Comparison of ENCODE assay signal across 12 cellular contexts in genomic region chr4:13653356-13653755, GRCh38.
"Had no signal": no experiment of that assay in that cellular context is flagged by ENCODE, and none has a peak within 500 bp of the region (broad histone marks: within the 10 kb centered on the region; RNA-seq: fewer than 3 reads in every experiment).

No MANE protein-coding gene starts in this region.

- H3K9me3 ChIP-seq: left ventricle myocardium inferior, mucosa of descending colon, neutrophil, pancreas, psoas muscle, right atrium auricular region, thyroid gland, upper lobe of right lung had no signal

- H3K79me2 ChIP-seq: hepatocyte had no signal

- H3K27me3 ChIP-seq: brain microvascular endothelial cell, pancreas, right atrium auricular region, thyroid gland had no signal

- H3K36me3 ChIP-seq: brain microvascular endothelial cell, left ventricle myocardium inferior, neutrophil, pancreas, right atrium auricular region, thyroid gland, upper lobe of right lung, WERI-Rb-1 had no signal

- H3K27ac ChIP-seq: hepatocyte, neutrophil, pancreas, psoas muscle, right atrium auricular region, thyroid gland, upper lobe of right lung, WERI-Rb-1 had no signal

- H2AFZ ChIP-seq: hepatocyte had no signal

- FAIRE-seq: pancreas, TTC549 had no signal

- H3K4me3 ChIP-seq: hepatocyte, mucosa of descending colon had no signal

- H3K4me1 ChIP-seq: thyroid gland had no signal
